In genomic region chr2:1309507-1309906, GRCh38 we compare ENCODE assay signal across 26 cellular contexts.
"Had no signal": no experiment of that assay in that cellular context is flagged by ENCODE, and none has a peak within 500 bp of the region (broad histone marks: within the 10 kb centered on the region; RNA-seq: fewer than 3 reads in every experiment).

No MANE protein-coding gene starts in this region.

- H3K27me3 ChIP-seq: left lung, neural progenitor cell, sigmoid colon, spleen, testis had no signal

- H3K27me3 Mint-ChIP-seq: naive thymus-derived CD4-positive, alpha-beta T cell; stimulated activated memory B cell treated with anti-CD40 and anti-IgM and Interleukin-4, amounts not matched to agents 10 μg/mL and 1 μg/mL and 100 μg/mL, for 72 hours had no signal

- H3K9me3 ChIP-seq: left lung, psoas muscle, sigmoid colon, spleen, testis, tibial artery had no signal

- DNase-seq: cortex of kidney; effector memory CD8-positive, alpha-beta T cell; erythroblast; hypothalamus; left cardiac atrium; left lung; mesenchymal stem cell; midbrain; naive thymus-derived CD4-positive, alpha-beta T cell; nucleus accumbens; psoas muscle; right cardiac atrium; sigmoid colon; spleen; stimulated activated CD4-positive, alpha-beta T cell treated with anti-CD3 and anti-CD28 coated beads, Interleukin-4, amount 100 ng/mL, for 4 hours; stimulated activated naive CD8-positive, alpha-beta T cell treated with anti-CD3 and anti-CD28 coated beads, Interleukin-15, Interleukin-2, amounts not matched to agents 100 U/mL and 50 U/mL, for 24 hours; substantia nigra; testis; tibial artery had no signal

- H3K27ac ChIP-seq: left lung, neural progenitor cell, psoas muscle, sigmoid colon, spleen, testis, tibial artery had no signal

- H3K9ac ChIP-seq: neural progenitor cell had no signal

- H3K36me3 ChIP-seq: left lung, neural progenitor cell, sigmoid colon, spleen, tibial artery had no signal

- H3K36me3 Mint-ChIP-seq: neural progenitor cell; stimulated activated memory B cell treated with anti-CD40 and anti-IgM and Interleukin-4, amounts not matched to agents 10 μg/mL and 1 μg/mL and 100 μg/mL, for 72 hours; type B pancreatic cell had no signal

- H3K4me1 Mint-ChIP-seq: nephron; stimulated activated memory B cell treated with anti-CD40 and anti-IgM and Interleukin-4, amounts not matched to agents 10 μg/mL and 1 μg/mL and 100 μg/mL, for 72 hours had no signal

- H3K4me2 ChIP-seq: neural progenitor cell had no signal

- FAIRE-seq: endometrium, frontal cortex, islet of Langerhans had no signal

- H3K4me3 Mint-ChIP-seq: effector memory CD8-positive, alpha-beta T cell; naive thymus-derived CD4-positive, alpha-beta T cell; nephron; neural progenitor cell; stimulated activated memory B cell treated with anti-CD40 and anti-IgM and Interleukin-4, amounts not matched to agents 10 μg/mL and 1 μg/mL and 100 μg/mL, for 72 hours; type B pancreatic cell had no signal

- H2AFZ ChIP-seq: neural progenitor cell had no signal

- H3K9me3 Mint-ChIP-seq: naive thymus-derived CD4-positive, alpha-beta T cell; nephron; neural progenitor cell; type B pancreatic cell had no signal

- ATAC-seq: effector memory CD8-positive, alpha-beta T cell; left cardiac atrium; left lung; naive thymus-derived CD4-positive, alpha-beta T cell; psoas muscle; right cardiac atrium; stimulated activated memory B cell treated with anti-CD40 and anti-IgM and Interleukin-4, amounts not matched to agents 10 μg/mL and 1 μg/mL and 100 μg/mL, for 72 hours; stimulated activated naive CD8-positive, alpha-beta T cell treated with anti-CD3 and anti-CD28 coated beads, Interleukin-15, Interleukin-2, amounts not matched to agents 100 U/mL and 50 U/mL, for 24 hours had no signal

- H3K4me3 ChIP-seq: left lung, neural progenitor cell, psoas muscle, sigmoid colon, spleen, testis, tibial artery had no signal

- H3K27ac Mint-ChIP-seq: effector memory CD8-positive, alpha-beta T cell; naive thymus-derived CD4-positive, alpha-beta T cell; nephron; neural progenitor cell; stimulated activated memory B cell treated with anti-CD40 and anti-IgM and Interleukin-4, amounts not matched to agents 10 μg/mL and 1 μg/mL and 100 μg/mL, for 72 hours; type B pancreatic cell had no signal

- H3K4me1 ChIP-seq: left lung, psoas muscle, sigmoid colon, spleen, testis, tibial artery had no signal
